In genomic region chr7:108166687-108167086, GRCh38 we compare ENCODE assay signal across 15 cellular contexts. TPM values are rescaled to one million over a fixed set of nuclear protein-coding genes. Genes with fewer than 3 reads are reported as not detected.
DNase-seq lines count a peak whose midpoint lies in the region; ATAC-seq, FAIRE-seq and TF ChIP-seq lines count a peak whose summit lies in the region.
"Had no signal": no experiment of that assay in that cellular context is flagged by ENCODE, and none has a peak within 500 bp of the region (broad histone marks: within the 10 kb centered on the region; RNA-seq: fewer than 3 reads in every experiment).

No MANE protein-coding gene starts in this region.

- no peaks in the 10 kb centered on the region for H3K9me3 ChIP-seq in pancreas
- H3K9me3 ChIP-seq: BLaER1 treated with 17β-estradiol and CSF1 and Interleukin-3, amounts not matched to agents 10 nM and 100 nM had no signal

- FAIRE-seq in pancreas (lab: Jason Lieb, UNC) (no peak), HTR-8/SVneo (lab: Jason Lieb, UNC) (no peak)
- FAIRE-seq: H54 had no signal

- no peaks in the 10 kb centered on the region for H3K27me3 ChIP-seq in pancreas
- H3K27me3 ChIP-seq: BLaER1 treated with 17β-estradiol and CSF1 and Interleukin-3, amounts not matched to agents 10 nM and 100 nM had no signal

- H3K36me3 ChIP-seq in pancreas, result no peaks in the 10 kb centered on the region
- H3K36me3 ChIP-seq: BLaER1 treated with 17β-estradiol and CSF1 and Interleukin-3, amounts not matched to agents 10 nM and 100 nM had no signal

- WGBS in pancreas, 2 donors, result 89 to 92% methylated on average over 5 of the region's 5 CpGs

- H3K4me3 ChIP-seq in pancreas, result no peak overlapping the region
- H3K4me3 ChIP-seq: BLaER1 treated with 17β-estradiol and CSF1 and Interleukin-3, amounts not matched to agents 10 nM and 100 nM had no signal

- no peak overlapping the region for H3K27ac ChIP-seq in pancreas
- H3K27ac ChIP-seq: 22Rv1; BLaER1 treated with 17β-estradiol and CSF1 and Interleukin-3, amounts not matched to agents 10 nM and 100 nM; HL-60 had no signal

- peaks cover 0 to 9% (median 3%) of the 10 kb centered on the region in 3 donors for H3K4me1 ChIP-seq in pancreas

- DNase-seq in DMS153 (lab: John Stamatoyannopoulos, UW), result peak; percentile 13
- no peak for DNase-seq in DMS153 treated with DMSO at 0.1 percent for 48 hours (lab: John Stamatoyannopoulos, UW; ENCODE audit: unreplicated experiment)
- peak; percentile 5 for DNase-seq in NCI-H510A treated with DMSO at 0.1 percent for 48 hours (lab: John Stamatoyannopoulos, UW)
- no peak for DNase-seq in NCI-H510A (lab: John Stamatoyannopoulos, UW)
- peak; percentile 75 for DNase-seq in NCI-H1105 treated with DMSO at 0.1 percent for 48 hours (lab: John Stamatoyannopoulos, UW)
- no peak for DNase-seq in pancreas
- no peak for DNase-seq in AG20443 (ENCODE audit: low spot score)
- DNase-seq in HTR-8/SVneo (ENCODE audit: insufficient read length, low spot score), result no peak
- DNase-seq: CD4-positive, alpha-beta T cell had no signal

- no peak for TF ChIP-seq CTCF in pancreas (IDR thresholded peaks at IDR 0.05)

- intact Hi-C loops in pancreas (cut with DNase I), result no loop called here

- peak in 3 of 4 donors; percentile 39 to 52 (median 50) for ATAC-seq in pancreas
- ATAC-seq: HCT116 had no signal

RNA-seq across cellular contexts. Expression of gene LAMB4, which starts 36.5 kb away (rescaled TPM):
- total RNA-seq in pancreas, result under 1 TPM; 0.22 to 0.78 (median 0.50) TPM
- under 1 TPM; 0.40 to 0.72 TPM for polyA plus RNA-seq in pancreas
- total RNA-seq: Daoy had no signal

Comparison
In these comparisons a context has a peak if more than half of its experiments do, and no peak if none do; other contexts are left out.
1. DNase-seq: peak in DMS153 (single experiment), NCI-H510A treated with DMSO at 0.1 percent for 48 hours (single experiment) and NCI-H1105 treated with DMSO at 0.1 percent for 48 hours (single experiment); none in DMS153 treated with DMSO at 0.1 percent for 48 hours (single experiment), NCI-H510A (single experiment), pancreas (0 of 6), AG20443 (single experiment) and HTR-8/SVneo (single experiment).